Comparison of ENCODE assay signal across 9 cellular contexts in genomic region chr3:10228248-10228950, GRCh38. TPM values are rescaled to one million over a fixed set of nuclear protein-coding genes. Genes with fewer than 3 reads are reported as not detected.
DNase-seq lines count a peak whose midpoint lies in the region; ATAC-seq and TF ChIP-seq lines count a peak whose summit lies in the region.
"Had no signal": no experiment of that assay in that cellular context is flagged by ENCODE, and none has a peak within 500 bp of the region (broad histone marks: within the 10 kb centered on the region; RNA-seq: fewer than 3 reads in every experiment).

No MANE protein-coding gene starts in this region.

- peaks cover 9% of the 10 kb centered on the region; the same call in 1 of the 2 replicates for H3F3A ChIP-seq in Loucy (ENCODE audit: low read depth)

- peak; percentile 74 to 79 for ATAC-seq in natural killer cell treated with Interleukin-12 subunit alpha and Interleukin-12 subunit beta and Interleukin-15 and Interleukin-18, amount 100 ng/mL, for 72 hours
- ATAC-seq in GM18907 (IDR thresholded peaks at IDR 0.05; ENCODE audit: unreplicated experiment): no peak

- peak overlapping the region in 7 of 8 donors; percentile 61 to 91 (median 78) for H3K27ac Mint-ChIP-seq in CD8-positive, alpha-beta memory T cell
- peak overlapping the region; percentile 92 for H3K27ac Mint-ChIP-seq in activated T-helper 1 cell treated with anti-CD3 and anti-CD28 coated beads, Interleukin-12 subunit alpha, Interleukin-12 subunit beta, Interleukin-2, Interleukin-4 antibody, amounts not matched to agents 30 ng/mL and 10 ng/mL and 1 ng/mL, durations not matched to agents 14 hours and 24 hours and 36 hours
- peak overlapping the region; percentile 79 to 94 for H3K27ac Mint-ChIP-seq in natural killer cell treated with Interleukin-12 subunit alpha and Interleukin-12 subunit beta and Interleukin-15 and Interleukin-18, amount 100 ng/mL, for 72 hours

- peaks cover 4% of the 10 kb centered on the region for H3K36me3 ChIP-seq in CD8-positive, alpha-beta memory T cell (ENCODE audit: insufficient read depth, low read length)
- H3K36me3 ChIP-seq in Loucy (ENCODE audit: insufficient read depth, low read length): no peaks in the 10 kb centered on the region
- H3K36me3 ChIP-seq in testis (ENCODE audit: low read depth, missing control alignments): no peaks in the 10 kb centered on the region

- no peak for TF ChIP-seq POLR2A in testis (IDR thresholded peaks at IDR 0.05)

- DNase-seq in CD8-positive, alpha-beta memory T cell: no peak
- peak; percentile 44 for DNase-seq in activated T-helper 1 cell treated with anti-CD3 and anti-CD28 coated beads, Interleukin-12 subunit alpha, Interleukin-12 subunit beta, Interleukin-2, Interleukin-4 antibody, amounts not matched to agents 30 ng/mL and 10 ng/mL and 1 ng/mL, durations not matched to agents 14 hours and 24 hours and 36 hours (ENCODE audit: low spot score)
- peak; percentile 78 for DNase-seq in natural killer cell treated with Interleukin-12 subunit alpha and Interleukin-12 subunit beta and Interleukin-15 and Interleukin-18, amount 100 ng/mL, for 72 hours (ENCODE audit: low spot score)
- DNase-seq in testis: no peak
- no peak for DNase-seq in RPMI8226
- no peak for DNase-seq in NOMO-1 treated with DMSO at 0.1 percent for 48 hours (lab: John Stamatoyannopoulos, UW; ENCODE audit: unreplicated experiment)
- DNase-seq: islet precursor cell had no signal

- no peaks in the 10 kb centered on the region for H3K9me3 Mint-ChIP-seq in CD8-positive, alpha-beta memory T cell
- H3K9me3 Mint-ChIP-seq in activated T-helper 1 cell treated with anti-CD3 and anti-CD28 coated beads, Interleukin-12 subunit alpha, Interleukin-12 subunit beta, Interleukin-2, Interleukin-4 antibody, amounts not matched to agents 30 ng/mL and 10 ng/mL and 1 ng/mL, durations not matched to agents 14 hours and 24 hours and 36 hours: peaks cover 4% of the 10 kb centered on the region
- peaks cover 3% of the 10 kb centered on the region for H3K9me3 Mint-ChIP-seq in natural killer cell treated with Interleukin-12 subunit alpha and Interleukin-12 subunit beta and Interleukin-15 and Interleukin-18, amount 100 ng/mL, for 72 hours

- no peaks in the 10 kb centered on the region for H3K9me2 ChIP-seq in Loucy (replicated peaks; ENCODE audit: low read depth, low read length)

- H3K4me1 Mint-ChIP-seq in CD8-positive, alpha-beta memory T cell: peaks cover 35 to 50% (median 41%) of the 10 kb centered on the region in 3 donors
- H3K4me1 Mint-ChIP-seq in activated T-helper 1 cell treated with anti-CD3 and anti-CD28 coated beads, Interleukin-12 subunit alpha, Interleukin-12 subunit beta, Interleukin-2, Interleukin-4 antibody, amounts not matched to agents 30 ng/mL and 10 ng/mL and 1 ng/mL, durations not matched to agents 14 hours and 24 hours and 36 hours (ENCODE audit: low read depth): peaks cover 49% of the 10 kb centered on the region
- H3K4me1 Mint-ChIP-seq in natural killer cell treated with Interleukin-12 subunit alpha and Interleukin-12 subunit beta and Interleukin-15 and Interleukin-18, amount 100 ng/mL, for 72 hours (ENCODE audit: low read depth in 2 of 2): peaks cover 39 to 40% of the 10 kb centered on the region in 2 donors

- no peak overlapping the region for H2AFZ ChIP-seq in Loucy (ENCODE audit: low read length)

- intact Hi-C loops in activated T-helper 1 cell treated with anti-CD3 and anti-CD28 coated beads, Interleukin-12 subunit alpha, Interleukin-12 subunit beta, Interleukin-2, Interleukin-4 antibody, amounts not matched to agents 30 ng/mL and 10 ng/mL and 1 ng/mL, durations not matched to agents 14 hours and 24 hours and 36 hours (cut with micrococcal nuclease): loop anchor here (1.0 to 10.0 kb wide), 5 partner anchors 14 to 294 kb away; partner anchors contain the start of gene CRELD1
- intact Hi-C loops in testis (cut with DNase I; ENCODE audit: low total_unique reads): no loop called here

- H4K20me1 ChIP-seq in Loucy (ENCODE audit: insufficient read depth, low read length, poor library complexity, severe bottlenecking): no peaks in the 10 kb centered on the region

- no peaks in the 10 kb centered on the region for H3K79me2 ChIP-seq in Loucy (ENCODE audit: insufficient read depth, low read length)

- H3K36me3 Mint-ChIP-seq in CD8-positive, alpha-beta memory T cell: peaks cover 4 to 23% (median 11%) of the 10 kb centered on the region in 3 donors
- peaks cover 27% of the 10 kb centered on the region for H3K36me3 Mint-ChIP-seq in activated T-helper 1 cell treated with anti-CD3 and anti-CD28 coated beads, Interleukin-12 subunit alpha, Interleukin-12 subunit beta, Interleukin-2, Interleukin-4 antibody, amounts not matched to agents 30 ng/mL and 10 ng/mL and 1 ng/mL, durations not matched to agents 14 hours and 24 hours and 36 hours (ENCODE audit: low read depth)
- peaks cover 18% of the 10 kb centered on the region for H3K36me3 Mint-ChIP-seq in natural killer cell treated with Interleukin-12 subunit alpha and Interleukin-12 subunit beta and Interleukin-15 and Interleukin-18, amount 100 ng/mL, for 72 hours

- CTCF ChIA-PET in CD8-positive, alpha-beta memory T cell (lab: Charles Lee): interaction anchor here (1.2 to 1.3 kb wide), 2 partner anchors 36 to 63 kb away, joined by 3 to 4 read pairs; partner anchors contain the start of gene IRAK2

- H3K4me3 Mint-ChIP-seq in CD8-positive, alpha-beta memory T cell: peak overlapping the region in 2 of 7 donors; percentile 19 to 37
- H3K4me3 Mint-ChIP-seq in activated T-helper 1 cell treated with anti-CD3 and anti-CD28 coated beads, Interleukin-12 subunit alpha, Interleukin-12 subunit beta, Interleukin-2, Interleukin-4 antibody, amounts not matched to agents 30 ng/mL and 10 ng/mL and 1 ng/mL, durations not matched to agents 14 hours and 24 hours and 36 hours: peak overlapping the region; percentile 56
- peak overlapping the region; percentile 61 for H3K4me3 Mint-ChIP-seq in natural killer cell treated with Interleukin-12 subunit alpha and Interleukin-12 subunit beta and Interleukin-15 and Interleukin-18, amount 100 ng/mL, for 72 hours

- H3K27me3 ChIP-seq in CD8-positive, alpha-beta memory T cell (ENCODE audit: insufficient read depth, low read length, poor library complexity, severe bottlenecking): no peaks in the 10 kb centered on the region
- H3K27me3 ChIP-seq in Loucy (ENCODE audit: insufficient read depth, low read length, poor library complexity, severe bottlenecking) (no peaks in the 10 kb centered on the region), testis (no peaks in the 10 kb centered on the region)

- H3K4me1 ChIP-seq in CD8-positive, alpha-beta memory T cell (ENCODE audit: insufficient read depth, low read length): peaks cover 25% of the 10 kb centered on the region
- peaks cover 21% of the 10 kb centered on the region for H3K4me1 ChIP-seq in Loucy (ENCODE audit: insufficient read depth, low read length, poor library complexity, severe bottlenecking)
- H3K4me1 ChIP-seq in testis: no peaks in the 10 kb centered on the region

- H3K27me3 Mint-ChIP-seq in CD8-positive, alpha-beta memory T cell: no peaks in the 10 kb centered on the region
- peaks cover 3% of the 10 kb centered on the region for H3K27me3 Mint-ChIP-seq in activated T-helper 1 cell treated with anti-CD3 and anti-CD28 coated beads, Interleukin-12 subunit alpha, Interleukin-12 subunit beta, Interleukin-2, Interleukin-4 antibody, amounts not matched to agents 30 ng/mL and 10 ng/mL and 1 ng/mL, durations not matched to agents 14 hours and 24 hours and 36 hours (ENCODE audit: insufficient read depth)
- no peaks in the 10 kb centered on the region for H3K27me3 Mint-ChIP-seq in natural killer cell treated with Interleukin-12 subunit alpha and Interleukin-12 subunit beta and Interleukin-15 and Interleukin-18, amount 100 ng/mL, for 72 hours

- H3K4me3 ChIP-seq in CD8-positive, alpha-beta memory T cell (ENCODE audit: low read length): no peak overlapping the region
- H3K4me3 ChIP-seq in Loucy (ENCODE audit: low read length, poor library complexity, severe bottlenecking): peak overlapping the region; percentile 4
- no peak overlapping the region for H3K4me3 ChIP-seq in testis

- H3K27ac ChIP-seq in CD8-positive, alpha-beta memory T cell (ENCODE audit: low read depth, low read length): no peak overlapping the region
- no peak overlapping the region for H3K27ac ChIP-seq in testis

- 83 to 84% methylated on average over 4 of the region's 4 CpGs for WGBS in testis, 2 donors

- H3K9me3 ChIP-seq in CD8-positive, alpha-beta memory T cell (ENCODE audit: low read length): no peaks in the 10 kb centered on the region
- no peaks in the 10 kb centered on the region for H3K9me3 ChIP-seq in Loucy (ENCODE audit: insufficient read depth, low read depth, low read length)
- H3K9me3 ChIP-seq in testis: no peaks in the 10 kb centered on the region

- H3K4me2 ChIP-seq in Loucy (ENCODE audit: low read depth, low read length, poor library complexity, severe bottlenecking): peak overlapping the region; percentile 58

- POLR2A ChIA-PET in CD8-positive, alpha-beta memory T cell (lab: Charles Lee): no interaction called here

- peak overlapping the region; percentile 10 for H3K9ac ChIP-seq in Loucy (ENCODE audit: low read depth, low read length, poor library complexity, severe bottlenecking)

- no peak for TF ChIP-seq CTCF in Loucy (conservative IDR thresholded peaks at IDR 0.05; ENCODE audit: low read length)
- TF ChIP-seq CTCF in testis (IDR thresholded peaks at IDR 0.05): no peak

RNA-seq across cellular contexts. Expression of gene TATDN2, which starts 19.9 kb away (rescaled TPM):
- 10 to 100 TPM; 57.6 to 60.0 TPM for total RNA-seq in CD8-positive, alpha-beta memory T cell
- 23.3 TPM for polyA plus RNA-seq in CD8-positive, alpha-beta memory T cell
- 80.4 and 81.5 TPM in 2 replicates for total RNA-seq in activated T-helper 1 cell treated with anti-CD3 and anti-CD28 coated beads, Interleukin-12 subunit alpha, Interleukin-12 subunit beta, Interleukin-2, Interleukin-4 antibody, amounts not matched to agents 30 ng/mL and 10 ng/mL and 1 ng/mL, durations not matched to agents 14 hours and 24 hours and 36 hours
- 10 to 100 TPM; 66.3 to 93.3 TPM for total RNA-seq in natural killer cell treated with Interleukin-12 subunit alpha and Interleukin-12 subunit beta and Interleukin-15 and Interleukin-18, amount 100 ng/mL, for 72 hours
- total RNA-seq in testis: 10 to 100 TPM; 19.8 to 24.3 TPM
- polyA plus RNA-seq in testis (ENCODE audit: insufficient read depth, low read depth, low replicate concordance): 21.3 TPM

Comparison
In these comparisons a context has a peak if more than half of its experiments do, and no peak if none do; other contexts are left out.
1. DNase-seq: peak in activated T-helper 1 cell treated with anti-CD3 and anti-CD28 coated beads, Interleukin-12 subunit alpha, Interleukin-12 subunit beta, Interleukin-2, Interleukin-4 antibody, amounts not matched to agents 30 ng/mL and 10 ng/mL and 1 ng/mL, durations not matched to agents 14 hours and 24 hours and 36 hours (single experiment) and natural killer cell treated with Interleukin-12 subunit alpha and Interleukin-12 subunit beta and Interleukin-15 and Interleukin-18, amount 100 ng/mL, for 72 hours (single experiment); none in CD8-positive, alpha-beta memory T cell (0 of 5), testis (single experiment), RPMI8226 (single experiment) and NOMO-1 treated with DMSO at 0.1 percent for 48 hours (single experiment).
2. Peak in every context shown above with its lines, with median percentiles within 50 percentile points of each other: H3K27ac Mint-ChIP-seq.